Comparison of ENCODE assay signal across 12 cellular contexts in the genomic region with DNA sequence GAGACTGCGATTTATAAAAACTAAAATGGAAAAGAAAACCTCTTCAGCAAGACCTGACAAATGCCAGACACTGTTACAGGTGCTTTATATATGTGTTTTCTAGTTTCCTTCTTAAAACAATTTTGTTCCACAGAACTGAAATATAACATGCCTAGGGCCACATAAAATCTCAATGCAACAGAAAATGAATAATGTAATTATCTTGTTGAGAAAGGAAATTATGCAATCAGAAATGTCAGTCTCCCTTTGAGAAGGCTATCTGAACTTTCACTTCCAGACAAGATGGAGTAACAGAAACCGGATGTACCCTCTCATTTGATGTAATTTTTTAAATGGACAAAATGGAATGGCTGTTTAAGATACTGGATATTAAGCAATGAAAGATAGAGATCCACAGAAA.
"Had no signal": no experiment of that assay in that cellular context is flagged by ENCODE, and none has a peak within 500 bp of the region (broad histone marks: within the 10 kb centered on the region; RNA-seq: fewer than 3 reads in every experiment).

No MANE protein-coding gene starts in this region.

- H3K4me3 Mint-ChIP-seq: activated naive CD8-positive, alpha-beta T cell treated with anti-CD3 and anti-CD28 coated beads, Interleukin-2, amount 50 U/mL, for 24 hours; activated T-helper 17 cell treated with anti-CD3 and anti-CD28 coated beads, Interleukin-2, amount 50 U/mL, for 72 hours; stimulated activated naive CD8-positive, alpha-beta T cell treated with anti-CD3 and anti-CD28 coated beads, Interleukin-15, Interleukin-2, amounts not matched to agents 100 ng/mL and 50 ng/mL, for 24 hours had no signal

- H3K9me3 ChIP-seq: pancreas, sigmoid colon, spleen, testis, upper lobe of right lung had no signal

- H3K27ac Mint-ChIP-seq: activated naive CD8-positive, alpha-beta T cell treated with anti-CD3 and anti-CD28 coated beads, Interleukin-2, amount 50 U/mL, for 24 hours; activated T-helper 17 cell treated with anti-CD3 and anti-CD28 coated beads, Interleukin-2, amount 50 U/mL, for 72 hours; stimulated activated naive CD8-positive, alpha-beta T cell treated with anti-CD3 and anti-CD28 coated beads, Interleukin-15, Interleukin-2, amounts not matched to agents 100 ng/mL and 50 ng/mL, for 24 hours had no signal

- H3K4me3 ChIP-seq: hepatocyte, pancreas, sigmoid colon, spleen, testis, upper lobe of right lung had no signal

- H3K36me3 ChIP-seq: pancreas, sigmoid colon, upper lobe of right lung had no signal

- DNase-seq: activated naive CD4-positive, alpha-beta T cell treated with Interleukin-2 at 50 U/mL for 16 hours; activated naive CD8-positive, alpha-beta T cell treated with anti-CD3 and anti-CD28 coated beads, Interleukin-2, amount 50 U/mL, for 24 hours; erythroblast; pancreas; sigmoid colon; spleen; testis; upper lobe of right lung had no signal

- H3K4me1 Mint-ChIP-seq: activated naive CD8-positive, alpha-beta T cell treated with anti-CD3 and anti-CD28 coated beads, Interleukin-2, amount 50 U/mL, for 24 hours; activated T-helper 17 cell treated with anti-CD3 and anti-CD28 coated beads, Interleukin-2, amount 50 U/mL, for 72 hours had no signal

- ATAC-seq: activated naive CD8-positive, alpha-beta T cell treated with anti-CD3 and anti-CD28 coated beads, Interleukin-2, amount 50 U/mL, for 24 hours; activated T-helper 17 cell treated with anti-CD3 and anti-CD28 coated beads, Interleukin-2, amount 50 U/mL, for 72 hours; left lobe of liver; pancreas; upper lobe of right lung had no signal

- H3K27me3 ChIP-seq: hepatocyte, pancreas, sigmoid colon, spleen, testis, upper lobe of right lung had no signal

- H3K9me3 Mint-ChIP-seq: activated naive CD8-positive, alpha-beta T cell treated with anti-CD3 and anti-CD28 coated beads, Interleukin-2, amount 50 U/mL, for 24 hours; activated T-helper 17 cell treated with anti-CD3 and anti-CD28 coated beads, Interleukin-2, amount 50 U/mL, for 72 hours; stimulated activated naive CD8-positive, alpha-beta T cell treated with anti-CD3 and anti-CD28 coated beads, Interleukin-15, Interleukin-2, amounts not matched to agents 100 ng/mL and 50 ng/mL, for 24 hours had no signal

- H3K4me1 ChIP-seq: pancreas, sigmoid colon, testis, upper lobe of right lung had no signal

- H3K27me3 Mint-ChIP-seq: activated naive CD8-positive, alpha-beta T cell treated with anti-CD3 and anti-CD28 coated beads, Interleukin-2, amount 50 U/mL, for 24 hours; activated T-helper 17 cell treated with anti-CD3 and anti-CD28 coated beads, Interleukin-2, amount 50 U/mL, for 72 hours; stimulated activated naive CD8-positive, alpha-beta T cell treated with anti-CD3 and anti-CD28 coated beads, Interleukin-15, Interleukin-2, amounts not matched to agents 100 ng/mL and 50 ng/mL, for 24 hours had no signal
